In the genomic region with DNA sequence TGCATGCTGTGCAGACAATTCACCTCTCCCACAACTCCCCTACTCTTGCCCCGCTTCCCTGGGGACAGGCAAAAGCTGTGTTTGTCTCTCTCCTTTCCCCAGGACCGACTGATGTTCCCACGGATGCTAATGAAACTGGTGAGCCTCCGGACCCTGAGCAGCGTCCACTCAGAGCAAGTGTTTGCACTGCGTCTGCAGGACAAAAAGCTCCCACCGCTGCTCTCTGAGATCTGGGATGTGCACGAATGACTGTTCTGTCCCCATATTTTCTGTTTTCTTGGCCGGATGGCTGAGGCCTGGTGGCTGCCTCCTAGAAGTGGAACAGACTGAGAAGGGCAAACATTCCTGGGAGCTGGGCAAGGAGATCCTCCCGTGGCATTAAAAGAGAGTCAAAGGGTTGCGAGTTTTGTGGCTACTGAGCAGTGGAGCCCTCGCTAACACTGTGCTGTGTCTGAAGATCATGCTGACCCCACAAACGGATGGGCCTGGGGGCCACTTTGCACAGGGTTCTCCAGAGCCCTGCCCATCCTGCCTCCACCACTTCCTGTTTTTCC, we compare ENCODE assay signal across 8 cellular contexts. TPM values are rescaled to one million over a fixed set of nuclear protein-coding genes. Genes with fewer than 3 reads are reported as not detected.
DNase-seq lines count a peak whose midpoint lies in the region; ATAC-seq and TF ChIP-seq lines count a peak whose summit lies in the region.

No MANE protein-coding gene starts in this region.

- H3K36me3 Mint-ChIP-seq in dendritic cell treated with granulocyte-macrophage colony-stimulating factor and Interleukin-4, amounts not matched to agents 40 ng/mL and 50 ng/mL, for 4 days (ENCODE audit: low read depth) = peaks cover 34% of the 10 kb centered on the region

- CTCF ChIA-PET in GM10248 (lab: Yijun Ruan, JAX) = interaction anchor here (3.0 to 3.1 kb wide), 2 partner anchors 9 to 20 kb away, joined by 13 to 21 read pairs; partner anchors contain the start of genes ACP2 and NR1H3

- no CpG with 5 or more reads among the region's 13 CpGs for WGBS in neuronal stem cell (ENCODE audit: extremely low coverage in 2 of 2, insufficient read length in 2 of 2, insufficient replicate concordance in 1 of 2), 2 donors

- DNase-seq in neuronal stem cell (ENCODE audit: low spot score) = no peak
- no peak for DNase-seq in NCI-H1092 treated with DMSO at 0.1 percent for 48 hours (lab: John Stamatoyannopoulos, UW)
- DNase-seq in GM10248 (ENCODE audit: extremely low spot score) = no peak
- DNase-seq in omental fat pad (ENCODE audit: low spot score) = no peak

- no peak for TF ChIP-seq CTCF in KMS-11 (conservative IDR thresholded peaks at IDR 0.05; ENCODE audit: low read depth, low read length)
- no peak for TF ChIP-seq CTCF in GM10248 (IDR thresholded peaks at IDR 0.05; ENCODE audit: control extremely low read depth, extremely low read depth, low read depth, missing control alignments)
- no peak for TF ChIP-seq CTCF in omental fat pad (IDR thresholded peaks at IDR 0.05)

- H4K20me1 ChIP-seq in BLaER1 (peaks cover 32% of the 10 kb centered on the region), KMS-11 (ENCODE audit: insufficient read depth) (no peaks in the 10 kb centered on the region)

- H3K9me3 Mint-ChIP-seq in dendritic cell treated with granulocyte-macrophage colony-stimulating factor and Interleukin-4, amounts not matched to agents 40 ng/mL and 50 ng/mL, for 4 days = no peaks in the 10 kb centered on the region

- H3K14ac ChIP-seq in neuronal stem cell (ENCODE audit: low read length) = no peak overlapping the region

- peak overlapping the region; percentile 97 for H3K27ac ChIP-seq in BLaER1
- no peak overlapping the region for H3K27ac ChIP-seq in KMS-11
- peak overlapping the region; percentile 83 for H3K27ac ChIP-seq in neuronal stem cell (replicated peaks; ENCODE audit: low read length)

- H3K9me3 ChIP-seq in BLaER1 (no peaks in the 10 kb centered on the region), neuronal stem cell (replicated peaks in 1 of 2; ENCODE audit: control insufficient read depth in 2 of 2, insufficient read depth in 1 of 2, low read depth in 1 of 2, low read length in 2 of 2) (no peaks in the 10 kb centered on the region)

- H3K4me1 Mint-ChIP-seq in dendritic cell treated with granulocyte-macrophage colony-stimulating factor and Interleukin-4, amounts not matched to agents 40 ng/mL and 50 ng/mL, for 4 days (ENCODE audit: low read depth) = peaks cover 52% of the 10 kb centered on the region

- H3K4me2 ChIP-seq in BLaER1 (peak overlapping the region; percentile 93), KMS-11 (peak overlapping the region; percentile 69), neuronal stem cell (ENCODE audit: insufficient read depth, low read length, poor library complexity, severe bottlenecking) (no peak overlapping the region)

- H3K4me3 ChIP-seq in BLaER1 = peak overlapping the region; percentile 76
- no peak overlapping the region for H3K4me3 ChIP-seq in KMS-11 (IDR thresholded peaks at IDR 0.05; ENCODE audit: insufficient read depth, low read depth, low read length)
- peak overlapping the region in 1 of 2 donors; percentile 61 for H3K4me3 ChIP-seq in neuronal stem cell (ENCODE audit: low read length in 2 of 2)

- H4K91ac ChIP-seq in neuronal stem cell (ENCODE audit: low read depth, low read length, poor library complexity) = no peak overlapping the region

- H3K4me1 ChIP-seq in BLaER1 (peaks cover 76% of the 10 kb centered on the region), KMS-11 (ENCODE audit: low read depth, poor library complexity, severe bottlenecking) (peaks cover 39% of the 10 kb centered on the region), neuronal stem cell (ENCODE audit: control insufficient read depth in 2 of 2, insufficient read depth in 1 of 2, low read depth in 1 of 2, low read length in 2 of 2) (peaks cover 19 to 31% of the 10 kb centered on the region in 2 donors)

- peaks cover 23% of the 10 kb centered on the region for H3K79me2 ChIP-seq in KMS-11 (ENCODE audit: insufficient read depth, low read depth)

- peaks cover 2% of the 10 kb centered on the region for H3K79me1 ChIP-seq in neuronal stem cell (ENCODE audit: low read depth, low read length)

- no peak overlapping the region for H4K8ac ChIP-seq in neuronal stem cell (ENCODE audit: low read depth, low read length)

- ATAC-seq in HG03378 (IDR thresholded peaks at IDR 0.05; ENCODE audit: unreplicated experiment) (no peak), omental fat pad (ENCODE audit: low FRiP score) (no peak)

- POLR2A ChIA-PET in GM10248 (lab: Yijun Ruan, JAX) = interaction anchor here (0.6 kb wide), 1 partner anchor 311 kb away, joined by 3 read pairs; no protein-coding TSS in a partner anchor

- intact Hi-C loops in dendritic cell treated with granulocyte-macrophage colony-stimulating factor and Interleukin-4, amounts not matched to agents 40 ng/mL and 50 ng/mL, for 4 days (cut with micrococcal nuclease) = loop anchor here (1.0 kb wide), 3 partner anchors 23 to 91 kb away; partner anchors contain the start of gene DDB2

- H2AK5ac ChIP-seq in neuronal stem cell (ENCODE audit: low read depth, low read length) = no peak overlapping the region

- no peaks in the 10 kb centered on the region for H3K27me3 ChIP-seq in BLaER1
- no peaks in the 10 kb centered on the region for H3K27me3 ChIP-seq in KMS-11 (ENCODE audit: insufficient read depth, low read depth)
- no peaks in the 10 kb centered on the region for H3K27me3 ChIP-seq in neuronal stem cell (ENCODE audit: control insufficient read depth in 3 of 3, insufficient read depth in 3 of 3, low read depth in 1 of 3, low read length in 3 of 3)

- no peak overlapping the region for H2BK15ac ChIP-seq in neuronal stem cell (ENCODE audit: low read length)

- H3K4me3 Mint-ChIP-seq in dendritic cell treated with granulocyte-macrophage colony-stimulating factor and Interleukin-4, amounts not matched to agents 40 ng/mL and 50 ng/mL, for 4 days = peak overlapping the region; percentile 93

- no peak overlapping the region for H3K18ac ChIP-seq in neuronal stem cell (ENCODE audit: low read length)

- no peak overlapping the region for H2BK12ac ChIP-seq in neuronal stem cell (ENCODE audit: low read length)

- peak overlapping the region; percentile 83; the same call in 1 of the 2 replicates for H2AFZ ChIP-seq in KMS-11 (ENCODE audit: low read depth)
- peak overlapping the region; percentile 95 for H2AFZ ChIP-seq in neuronal stem cell (ENCODE audit: low read length)

- no peak overlapping the region for H2BK5ac ChIP-seq in neuronal stem cell (ENCODE audit: low read length)

- H2BK120ac ChIP-seq in neuronal stem cell (ENCODE audit: low read depth, low read length) = no peak overlapping the region

- no peak overlapping the region for H3K23ac ChIP-seq in neuronal stem cell (ENCODE audit: low read depth, low read length, poor library complexity)

- H3K9ac ChIP-seq in BLaER1 (peak overlapping the region; percentile 90), KMS-11 (no peak overlapping the region), neuronal stem cell (ENCODE audit: low read depth, low read length, poor library complexity) (no peak overlapping the region)

- no peak overlapping the region for H3K4ac ChIP-seq in neuronal stem cell (ENCODE audit: low read length)

- peak overlapping the region; percentile 93 for H3K27ac Mint-ChIP-seq in dendritic cell treated with granulocyte-macrophage colony-stimulating factor and Interleukin-4, amounts not matched to agents 40 ng/mL and 50 ng/mL, for 4 days

- no peaks in the 10 kb centered on the region for H3K27me3 Mint-ChIP-seq in dendritic cell treated with granulocyte-macrophage colony-stimulating factor and Interleukin-4, amounts not matched to agents 40 ng/mL and 50 ng/mL, for 4 days

- H3K36me3 ChIP-seq in BLaER1 = peaks cover 3% of the 10 kb centered on the region
- no peaks in the 10 kb centered on the region for H3K36me3 ChIP-seq in KMS-11 (ENCODE audit: insufficient read depth)
- no peaks in the 10 kb centered on the region for H3K36me3 ChIP-seq in neuronal stem cell (replicated peaks in 1 of 2; ENCODE audit: control insufficient read depth in 2 of 2, insufficient read depth in 2 of 2, low read length in 2 of 2)

RNA-seq across cellular contexts. Expression of gene MADD, which starts 1.4 kb away (rescaled TPM):
- 21.0 TPM for polyA plus RNA-seq in neuronal stem cell (2013, experiment 1 of 2)
- 16.1 TPM for polyA plus RNA-seq in neuronal stem cell (2013, experiment 2 of 2)
- total RNA-seq in omental fat pad = 10 to 100 TPM; 32.8 to 74.7 (median 35.3) TPM

RNA-seq across cellular contexts. Expression of gene NR1H3, which starts 10.7 kb away (rescaled TPM):
- polyA plus RNA-seq in neuronal stem cell (2013, experiment 1 of 2) = 13.8 TPM
- polyA plus RNA-seq in neuronal stem cell (2013, experiment 2 of 2) = 13.5 TPM
- total RNA-seq in omental fat pad = 100 to 1,000 TPM in 2 of 4 donors, 10 to 100 TPM in 2; 68.6 to 228 (median 100) TPM

RNA-seq across cellular contexts. Expression of gene ACP2, which starts 19.9 kb away (rescaled TPM):
- polyA plus RNA-seq in neuronal stem cell (2013, experiment 1 of 2) = 14.9 TPM
- polyA plus RNA-seq in neuronal stem cell (2013, experiment 2 of 2) = 16.5 TPM
- 10 to 100 TPM; 44.1 to 70.2 (median 55.4) TPM for total RNA-seq in omental fat pad

RNA-seq across cellular contexts. Expression of gene DDB2, which starts 53.8 kb away (rescaled TPM):
- polyA plus RNA-seq in neuronal stem cell (2013, experiment 1 of 2) = 96.5 TPM
- polyA plus RNA-seq in neuronal stem cell (2013, experiment 2 of 2) = 91.1 TPM
- total RNA-seq in omental fat pad = 10 to 100 TPM; 12.1 to 27.6 (median 14.2) TPM
